In the genomic region with DNA sequence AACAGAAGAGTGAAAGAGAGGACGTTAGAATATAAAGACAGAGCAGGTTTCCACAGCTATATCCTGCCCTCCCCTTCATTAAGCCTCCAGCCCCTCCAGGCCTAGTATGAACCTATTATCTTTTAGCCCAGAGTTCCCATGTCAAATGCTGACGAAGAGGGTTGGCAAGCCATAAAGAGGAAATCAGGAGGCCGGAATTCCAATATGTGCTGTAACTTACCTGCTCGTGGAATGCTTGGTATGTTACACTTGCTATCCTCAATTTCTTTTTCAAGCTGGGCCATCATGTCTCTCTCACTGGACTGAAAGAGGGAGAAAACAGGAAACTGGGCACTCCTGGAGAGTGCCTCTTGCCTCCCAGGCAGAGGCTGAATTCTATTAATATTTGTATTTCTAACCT, we compare ENCODE assay signal across 24 cellular contexts.
DNase-seq lines count a peak whose midpoint lies in the region; ATAC-seq, FAIRE-seq and TF ChIP-seq lines count a peak whose summit lies in the region.
"Had no signal": no experiment of that assay in that cellular context is flagged by ENCODE, and none has a peak within 500 bp of the region (broad histone marks: within the 10 kb centered on the region; RNA-seq: fewer than 3 reads in every experiment).

No MANE protein-coding gene starts in this region.

- H3K9me3 ChIP-seq in HepG2 (ENCODE audit: low read length) (no peaks in the 10 kb centered on the region), right lobe of liver (no peaks in the 10 kb centered on the region), endothelial cell of umbilical vein (replicated peaks; ENCODE audit: control insufficient read depth, insufficient read depth, low read length) (no peaks in the 10 kb centered on the region), psoas muscle (no peaks in the 10 kb centered on the region)
- H3K9me3 ChIP-seq: uterus had no signal

- POLR2A ChIA-PET in HepG2 (lab: Yijun Ruan, JAX) (no interaction called here), endothelial cell of umbilical vein (lab: Charles Lee) (no interaction called here)

- no peak for TF ChIP-seq EP300 in HepG2 (IDR thresholded peaks at IDR 0.05; ENCODE audit: low read depth in 2 of 2, low read length in 2 of 2)
- TF ChIP-seq EP300 in HepG2 (CRISPR knock-in tag; IDR thresholded peaks at IDR 0.05; ENCODE audit: borderline replicate concordance), result no peak

- DNase-seq in HepG2 (ENCODE audit: low spot score), result no peak
- DNase-seq in right lobe of liver, result no peak
- peak; percentile 36 for DNase-seq in endothelial cell of umbilical vein (ENCODE audit: low read depth, low spot score)
- peak; percentile 50 for DNase-seq in left kidney (ENCODE audit: low read depth, low spot score)
- DNase-seq in NCI-H69 (lab: John Stamatoyannopoulos, UW), result no peak
- no peak for DNase-seq in activated CD4-positive, CD25-positive, alpha-beta regulatory T cell (lab: John Stamatoyannopoulos, UW)
- DNase-seq in psoas muscle, result no peak
- no peak for DNase-seq in activated CD4-positive, CD25-positive, alpha-beta regulatory T cell treated with anti-CD3 and anti-CD28 coated beads, Interleukin-2, amount 50 U/mL, for 72 hours
- DNase-seq: 8988T; activated CD4-positive, alpha-beta T cell treated with anti-CD3 and anti-CD28 coated beads, Interleukin-2, amount 50 U/mL, for 48 hours; activated CD8-positive, alpha-beta memory T cell treated with anti-CD3 and anti-CD28 coated beads, Interleukin-2, amount 50 U/mL, for 4 hours; activated naive CD4-positive, alpha-beta T cell treated with anti-CD3 and anti-CD28 coated beads for 36 hours; amniotic stem cell; CD4-positive, alpha-beta T cell; naive B cell; NCI-H146; nucleus accumbens; OCI-M1; stimulated activated CD8-positive, alpha-beta memory T cell treated with anti-CD3 and anti-CD28 coated beads, Interleukin-4, amount 100 ng/mL, for 48 hours; stimulated activated naive CD8-positive, alpha-beta T cell treated with anti-CD3 and anti-CD28 coated beads, Interleukin-15, amount 100 ng/mL, for 72 hours; uterus had no signal

- no peaks in the 10 kb centered on the region for H3K79me2 ChIP-seq in HepG2 (ENCODE audit: insufficient read depth, low read length)
- no peaks in the 10 kb centered on the region for H3K79me2 ChIP-seq in endothelial cell of umbilical vein (ENCODE audit: control insufficient read depth, insufficient read depth, low read length)

- in situ Hi-C loops in HepG2 (cut with HindIII; ENCODE audit: extremely low pct_ligation_motif_present, low pct_unique_long_range_greater_than_20kb), result no loop called here

- no peak overlapping the region for H3K4me2 ChIP-seq in HepG2 (ENCODE audit: low read depth, low read length)
- no peak overlapping the region for H3K4me2 ChIP-seq in endothelial cell of umbilical vein (ENCODE audit: insufficient read depth, low read length)

- H3K27ac ChIP-seq in HepG2 (ENCODE audit: extremely low read length, insufficient read depth, low read length) (no peak overlapping the region), right lobe of liver (no peak overlapping the region), endothelial cell of umbilical vein (ENCODE audit: insufficient read depth, low read depth, low read length) (no peak overlapping the region), psoas muscle (no peak overlapping the region)
- H3K27ac ChIP-seq: skin epidermis, uterus had no signal

- ATAC-seq in HepG2 (no peak; the same call in 2 of the 3 replicates), right lobe of liver (no peak), psoas muscle (no peak)
- ATAC-seq: stimulated activated naive CD8-positive, alpha-beta T cell treated with anti-CD3 and anti-CD28 coated beads, Interleukin-15, amount 100 ng/mL, for 72 hours had no signal

- H4K20me1 ChIP-seq in HepG2 (ENCODE audit: insufficient read depth, low read length) (no peaks in the 10 kb centered on the region), endothelial cell of umbilical vein (replicated peaks; ENCODE audit: control insufficient read depth, extremely low read depth, insufficient read depth, low read length) (no peaks in the 10 kb centered on the region)

- H3K27me3 ChIP-seq in HepG2 (ENCODE audit: control insufficient read depth in 1 of 2, insufficient read depth in 2 of 2, low read length in 2 of 2) (no peaks in the 10 kb centered on the region), right lobe of liver (no peaks in the 10 kb centered on the region), endothelial cell of umbilical vein (ENCODE audit: control insufficient read depth in 2 of 2, insufficient read depth in 2 of 2, low read length in 2 of 2) (no peaks in the 10 kb centered on the region), psoas muscle (ENCODE audit: insufficient read depth in 3 of 3, low read length in 2 of 3) (no peaks in the 10 kb centered on the region)
- H3K27me3 ChIP-seq: uterus had no signal

- H3K36me3 ChIP-seq in HepG2 (replicated peaks in 1 of 2; ENCODE audit: control insufficient read depth in 1 of 2, insufficient read depth in 2 of 2, low read length in 2 of 2), result no peaks in the 10 kb centered on the region
- H3K36me3 ChIP-seq in right lobe of liver, result no peaks in the 10 kb centered on the region
- H3K36me3 ChIP-seq in endothelial cell of umbilical vein (ENCODE audit: control insufficient read depth in 2 of 2, extremely low read depth in 1 of 2, insufficient read depth in 2 of 2, low read length in 2 of 2), result no peaks in the 10 kb centered on the region
- H3K36me3 ChIP-seq in psoas muscle (ENCODE audit: insufficient read depth in 1 of 2, low read depth in 1 of 2), result no peaks in the 10 kb centered on the region
- H3K36me3 ChIP-seq: uterus had no signal

- H3K4me3 ChIP-seq in HepG2 (replicated peaks in 1 of 3; ENCODE audit: insufficient read depth in 1 of 3, low read depth in 2 of 3, low read length in 3 of 3), result no peak overlapping the region
- H3K4me3 ChIP-seq in right lobe of liver, result no peak overlapping the region
- no peak overlapping the region for H3K4me3 ChIP-seq in endothelial cell of umbilical vein (replicated peaks in 1 of 3; ENCODE audit: insufficient read depth in 1 of 3, low read depth in 1 of 3, low read length in 3 of 3)
- H3K4me3 ChIP-seq in psoas muscle, result no peak overlapping the region
- H3K4me3 ChIP-seq: skin epidermis, uterus had no signal

- CTCF ChIA-PET in HepG2 (lab: Yijun Ruan, JAX; ENCODE audit: low intra/inter-chr PET ratio, low total read pairs) (no interaction called here), endothelial cell of umbilical vein (lab: Charles Lee) (interaction anchor here (1.0 kb wide), 1 partner anchor 26 kb away, joined by 3 read pairs; no protein-coding TSS in a partner anchor)

- peaks cover 19% of the 10 kb centered on the region for H3K4me1 ChIP-seq in HepG2 (ENCODE audit: insufficient read depth, low read length)
- peaks cover 0 to 6% (median 0%) of the 10 kb centered on the region in 4 donors for H3K4me1 ChIP-seq in right lobe of liver
- H3K4me1 ChIP-seq in endothelial cell of umbilical vein (ENCODE audit: control insufficient read depth, extremely low read depth, insufficient read depth, low read length), result peaks cover 21% of the 10 kb centered on the region
- no peaks in the 10 kb centered on the region for H3K4me1 ChIP-seq in psoas muscle
- H3K4me1 ChIP-seq: uterus had no signal

- dilution Hi-C loops in endothelial cell of umbilical vein (cut with MboI; ENCODE audit: extremely low pct_ligation_motif_present, low sequenced_read_pairs), result no loop called here

- no peaks in the 10 kb centered on the region for H3K9me1 ChIP-seq in endothelial cell of umbilical vein (replicated peaks; ENCODE audit: control insufficient read depth, extremely low read depth, insufficient read depth, low read length)

- H2AFZ ChIP-seq in HepG2 (ENCODE audit: low read length), result no peak overlapping the region
- no peak overlapping the region for H2AFZ ChIP-seq in endothelial cell of umbilical vein (ENCODE audit: low read depth, low read length)

- BruUV-seq in HepG2 (replicated peaks; lab: Mats Ljungman, UMichigan) (no TSS peak), endothelial cell of umbilical vein (replicated peaks; lab: Mats Ljungman, UMichigan) (no TSS peak)

- FAIRE-seq in HepG2 (lab: Jason Lieb, UNC) (no peak), endothelial cell of umbilical vein (lab: Jason Lieb, UNC) (no peak)
- FAIRE-seq: D721Med, GM12891 had no signal

- TF ChIP-seq CTCF in HepG2 (CRISPR knock-in tag; IDR thresholded peaks at IDR 0.05), result no peak
- no peak for TF ChIP-seq CTCF in right lobe of liver (IDR thresholded peaks at IDR 0.05)
- TF ChIP-seq CTCF in endothelial cell of umbilical vein (IDR thresholded peaks at IDR 0.05; ENCODE audit: extremely low read depth in 1 of 2, insufficient read depth in 1 of 2, low read depth in 1 of 2, low read length in 2 of 2), result no peak
- no peak for TF ChIP-seq CTCF in psoas muscle (IDR thresholded peaks at IDR 0.05)

- TF ChIP-seq POLR2A in HepG2 (IDR thresholded peaks at IDR 0.05; ENCODE audit: insufficient read depth in 1 of 2, low read depth in 2 of 2, low read length in 2 of 2) (no peak), right lobe of liver (IDR thresholded peaks at IDR 0.05) (no peak), endothelial cell of umbilical vein (IDR thresholded peaks at IDR 0.05; ENCODE audit: low read depth, low read length) (no peak)

- intact Hi-C loops in HepG2 (cut with micrococcal nuclease; ENCODE audit: unreplicated experiment), result no loop called here
- intact Hi-C loops in right lobe of liver (cut with DNase I), result no loop called here
- intact Hi-C loops in endothelial cell of umbilical vein (cut with micrococcal nuclease), result loop anchor here (5.0 kb wide), 1 partner anchor 309 kb away; no protein-coding TSS in a partner anchor
- intact Hi-C loops in psoas muscle (cut with DNase I), result no loop called here

- no peak overlapping the region for H3K9ac ChIP-seq in HepG2 (ENCODE audit: insufficient read depth, low read depth, low read length)
- H3K9ac ChIP-seq in endothelial cell of umbilical vein (replicated peaks; ENCODE audit: extremely low read depth, insufficient read depth, low read length), result no peak overlapping the region

- 4% methylated on average over 4 of the region's 4 CpGs for WGBS in HepG2 (ENCODE audit: low lambda C conversion rate)
- WGBS in right lobe of liver (ENCODE audit: insufficient coverage, low coverage, low lambda C conversion rate, missing lambda C conversion rate), result 37% methylated on average over 4 of the region's 4 CpGs
- WGBS in psoas muscle, 3 donors, result 56 to 77% (median 72%) methylated on average over 4 of the region's 4 CpGs

- no peak for TF ChIP-seq RAD21 in HepG2 (CRISPR knock-in tag; IDR thresholded peaks at IDR 0.05)

TF ChIP-seq in HepG2, 621 proteins besides CTCF, POLR2A, EP300 and RAD21 (continues in another document):
- TF ChIP-seq FOXO1 (CRISPR knock-in tag; IDR thresholded peaks at IDR 0.05), result no peak
- TF ChIP-seq TEAD3 (CRISPR knock-in tag; optimal IDR thresholded peaks at IDR 0.05; ENCODE audit: borderline replicate concordance), result peak; percentile 67
- TF ChIP-seq NFE2L2 (IDR thresholded peaks at IDR 0.05; ENCODE audit: low read length), result no peak
- no peak for TF ChIP-seq ZNF674 (CRISPR knock-in tag; IDR thresholded peaks at IDR 0.05; ENCODE audit: low read depth)

TF ChIP-seq in endothelial cell of umbilical vein, 7 proteins besides CTCF, POLR2A, EP300 and RAD21 (continues in another document):
- TF ChIP-seq MYC (IDR thresholded peaks at IDR 0.05; ENCODE audit: low read depth, low read length) (no peak), POLR2AphosphoS5 (IDR thresholded peaks at IDR 0.05; ENCODE audit: insufficient read depth, low read depth, low read length) (no peak), JUN (IDR thresholded peaks at IDR 0.05; ENCODE audit: borderline replicate concordance, insufficient read depth, insufficient read length, low read depth) (no peak)

Comparison
In these comparisons a context has a peak if more than half of its experiments do, and no peak if none do; other contexts are left out.
1. DNase-seq: peak in endothelial cell of umbilical vein (single experiment) and left kidney (single experiment); none in HepG2 (single experiment), right lobe of liver (0 of 3), NCI-H69 (single experiment), activated CD4-positive, CD25-positive, alpha-beta regulatory T cell (0 of 4), psoas muscle (0 of 2) and activated CD4-positive, CD25-positive, alpha-beta regulatory T cell treated with anti-CD3 and anti-CD28 coated beads, Interleukin-2, amount 50 U/mL, for 72 hours (single experiment).